In the genomic region with DNA sequence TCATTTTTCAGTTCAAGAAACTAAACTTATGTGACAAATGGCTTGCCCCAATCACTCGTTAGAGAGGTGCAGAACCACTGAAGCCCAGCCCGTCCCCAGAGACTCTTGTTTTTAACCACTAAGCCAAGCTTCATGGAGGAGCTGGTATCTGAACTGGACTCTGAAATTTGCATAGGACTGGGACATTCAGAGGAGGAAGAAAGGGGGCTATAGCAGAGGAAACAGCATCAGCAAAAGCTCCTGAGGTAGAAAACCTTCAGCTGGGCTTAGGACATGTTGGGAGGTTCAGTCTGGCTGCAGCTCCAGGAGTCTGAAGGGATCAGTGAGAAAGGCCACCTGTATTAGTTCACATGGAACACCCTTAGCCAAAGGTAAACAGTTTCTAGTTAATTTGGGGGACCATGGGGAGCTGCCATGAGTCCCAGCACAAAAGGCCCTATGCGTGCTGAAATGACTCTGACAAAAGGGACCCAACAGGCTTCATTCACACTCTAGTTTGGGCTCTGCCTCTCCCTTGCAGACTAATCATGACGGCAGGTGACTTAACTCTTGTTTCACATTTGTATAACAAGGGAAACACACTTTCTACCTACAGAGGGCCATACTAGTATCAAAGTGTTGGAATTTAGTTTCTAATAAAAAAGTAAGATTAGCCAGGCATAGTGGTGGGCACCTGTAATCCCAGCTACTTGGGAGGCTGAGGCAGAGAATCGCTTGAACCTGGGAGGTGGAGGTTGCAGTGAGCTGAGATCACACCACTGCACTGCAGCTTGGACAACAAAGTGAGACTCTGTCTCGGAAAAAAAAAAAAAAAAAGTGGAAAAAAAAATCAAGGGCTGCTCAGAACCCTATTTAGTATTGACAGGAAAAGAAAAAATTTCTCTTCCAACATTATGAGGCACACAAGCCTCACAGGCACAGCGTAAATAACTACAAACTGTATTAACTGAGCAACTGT, we compare ENCODE assay signal across 13 cellular contexts. TPM values are rescaled to one million over a fixed set of nuclear protein-coding genes. Genes with fewer than 3 reads are reported as not detected.
A peak's percentile ranks its signal among the peaks of the same experiment; 100 is the strongest.
DNase-seq lines count a peak whose midpoint lies in the region; ATAC-seq lines count a peak whose summit lies in the region.
"Had no signal": no experiment of that assay in that cellular context is flagged by ENCODE, and none has a peak within 500 bp of the region (broad histone marks: within the 10 kb centered on the region; RNA-seq: fewer than 3 reads in every experiment).

No MANE protein-coding gene starts in this region.

- peak overlapping the region; percentile 94 to 95 (median 94) for H3K27ac Mint-ChIP-seq in IgD-negative memory B cell

- H3K4me3 Mint-ChIP-seq in IgD-negative memory B cell: peak overlapping the region; percentile 78 to 90 (median 82)

- H3K9ac ChIP-seq in BLaER1: no peak overlapping the region

- no peaks in the 10 kb centered on the region for H3K27me3 ChIP-seq in BLaER1
- H3K27me3 ChIP-seq: colonic mucosa, gastroesophageal sphincter, right atrium auricular region had no signal

- H4K20me1 ChIP-seq in BLaER1: no peaks in the 10 kb centered on the region

- peaks cover 65 to 73% (median 67%) of the 10 kb centered on the region in 3 donors for H3K4me1 Mint-ChIP-seq in IgD-negative memory B cell

- H3K4me2 ChIP-seq in BLaER1: peak overlapping the region; percentile 81

- peaks cover 17% of the 10 kb centered on the region for H3K36me3 ChIP-seq in BLaER1
- H3K36me3 ChIP-seq: colonic mucosa, right atrium auricular region had no signal

- H3K4me1 ChIP-seq in BLaER1: peaks cover 38% of the 10 kb centered on the region
- H3K4me1 ChIP-seq: colonic mucosa, gastroesophageal sphincter, right atrium auricular region had no signal

- H3K9me3 ChIP-seq in BLaER1: peaks cover 28% of the 10 kb centered on the region
- H3K9me3 ChIP-seq: colonic mucosa, gastroesophageal sphincter, right atrium auricular region had no signal

- no peak overlapping the region for H3K4me3 ChIP-seq in BLaER1
- H3K4me3 ChIP-seq: colonic mucosa, gastroesophageal sphincter, right atrium auricular region had no signal

- ATAC-seq in GM19351 (IDR thresholded peaks at IDR 0.05; ENCODE audit: unreplicated experiment) (peak; percentile 81), HG02852 (IDR thresholded peaks at IDR 0.05; ENCODE audit: unreplicated experiment) (peak; percentile 72)
- ATAC-seq: gastroesophageal sphincter, HCT116 had no signal

- 0 out of 2 replicates have a peak overlapping the region, but pooled peaks have one; percentile 24 for H3K27ac ChIP-seq in BLaER1
- H3K27ac ChIP-seq: colonic mucosa, gastroesophageal sphincter, right atrium auricular region had no signal

- H3K27me3 Mint-ChIP-seq in IgD-negative memory B cell: no peaks in the 10 kb centered on the region

- H3K36me3 Mint-ChIP-seq in IgD-negative memory B cell: peaks cover 10% of the 10 kb centered on the region

- H3K9me3 Mint-ChIP-seq in IgD-negative memory B cell: peaks cover 0 to 7% (median 3%) of the 10 kb centered on the region in 3 donors

- DNase-seq in NCI-H2029 treated with DMSO at 0.1 percent for 48 hours (lab: John Stamatoyannopoulos, UW): no peak
- no peak for DNase-seq in activated CD4-positive, alpha-beta T cell treated with anti-CD3 and anti-CD28 coated beads, Interleukin-2, amount 50 U/mL, for 1 hour
- no peak for DNase-seq in CD1c-positive myeloid dendritic cell (ENCODE audit: extremely low spot score)
- DNase-seq in NCI-H2196 treated with DMSO at 0.1 percent for 48 hours (lab: John Stamatoyannopoulos, UW; ENCODE audit: unreplicated experiment): no peak
- DNase-seq: 8988T, colonic mucosa had no signal

RNA-seq across cellular contexts. Expression of a gene that starts 10.2 kb away (rescaled TPM):
- 15.1 TPM for polyA plus RNA-seq in IgD-negative memory B cell

RNA-seq across cellular contexts. Expression of a gene that starts 26.5 kb away (rescaled TPM):
- 166 TPM for polyA plus RNA-seq in IgD-negative memory B cell
